In the genomic region with DNA sequence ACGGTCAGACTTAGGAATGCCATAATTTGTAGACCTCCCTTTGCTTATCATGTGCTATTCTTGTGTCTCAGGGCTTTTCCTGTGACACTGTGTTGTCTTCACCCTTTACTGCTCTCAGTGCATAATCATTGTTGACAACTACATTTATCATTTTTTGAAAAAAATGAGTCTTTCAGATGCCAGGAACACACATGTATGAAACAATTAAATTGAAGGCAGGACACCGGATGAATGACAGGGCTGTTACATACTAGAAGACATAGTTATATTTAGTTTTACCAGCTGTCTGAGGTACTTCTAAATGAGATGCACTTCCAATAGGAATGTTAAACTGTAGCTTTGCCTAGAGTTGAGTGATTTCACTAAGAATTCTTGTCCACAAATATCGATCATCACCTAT, we compare ENCODE assay signal across 38 cellular contexts.
"Had no signal": no experiment of that assay in that cellular context is flagged by ENCODE, and none has a peak within 500 bp of the region (broad histone marks: within the 10 kb centered on the region; RNA-seq: fewer than 3 reads in every experiment).

No MANE protein-coding gene starts in this region.

- H3K9me3 Mint-ChIP-seq: activated naive CD4-positive, alpha-beta T cell treated with anti-CD3 and anti-CD28 coated beads for 36 hours; activated naive CD4-positive, alpha-beta T cell treated with anti-CD3 and anti-CD28 coated beads, Interleukin-2, amount 50 U/mL, for 24 hours; activated naive CD8-positive, alpha-beta T cell treated with anti-CD3 and anti-CD28 coated beads, Interleukin-2, amount 10 ng/mL, durations not matched to agents 7 days and 5 days; brain had no signal

- H3K36me3 Mint-ChIP-seq: activated naive CD4-positive, alpha-beta T cell treated with anti-CD3 and anti-CD28 coated beads, Interleukin-2, amount 10 ng/mL, durations not matched to agents 7 days and 5 days; activated naive CD4-positive, alpha-beta T cell treated with anti-CD3 and anti-CD28 coated beads, Interleukin-2, amount 50 U/mL, for 24 hours; activated naive CD4-positive, alpha-beta T cell treated with anti-CD3 and anti-CD28 coated beads, Interleukin-2, amount 50 U/mL, for 72 hours; activated naive CD8-positive, alpha-beta T cell; activated naive CD8-positive, alpha-beta T cell treated with anti-CD3 and anti-CD28 coated beads for 36 hours; activated naive CD8-positive, alpha-beta T cell treated with anti-CD3 and anti-CD28 coated beads, Interleukin-2, amount 10 ng/mL, durations not matched to agents 7 days and 5 days; brain had no signal

- H3K27ac ChIP-seq: adrenal gland, ascending aorta, body of pancreas, brain microvascular endothelial cell, breast epithelium, cardiac muscle cell had no signal

- H3K27me3 ChIP-seq: adrenal gland, ascending aorta, body of pancreas, brain microvascular endothelial cell, breast epithelium, cardiac muscle cell had no signal

- H3K4me1 Mint-ChIP-seq: activated naive CD4-positive, alpha-beta T cell treated with anti-CD3 and anti-CD28 coated beads, Interleukin-2, amount 10 ng/mL, durations not matched to agents 7 days and 5 days; activated naive CD4-positive, alpha-beta T cell treated with anti-CD3 and anti-CD28 coated beads, Interleukin-2, amount 50 U/mL, for 24 hours; activated naive CD8-positive, alpha-beta T cell treated with anti-CD3 and anti-CD28 coated beads for 36 hours; activated naive CD8-positive, alpha-beta T cell treated with anti-CD3 and anti-CD28 coated beads, Interleukin-2, amount 10 ng/mL, durations not matched to agents 7 days and 5 days; activated naive CD8-positive, alpha-beta T cell treated with anti-CD3 and anti-CD28 coated beads, Interleukin-2, amount 50 U/mL, for 24 hours; activated T-helper 17 cell treated with anti-CD3 and anti-CD28 coated beads, Interleukin-2, amount 50 U/mL, for 72 hours; central memory CD8-positive, alpha-beta T cell had no signal

- H3K4me3 ChIP-seq: adrenal gland, ascending aorta, body of pancreas, breast epithelium, cardiac muscle cell had no signal

- H3K4me3 Mint-ChIP-seq: activated naive CD4-positive, alpha-beta T cell treated with anti-CD3 and anti-CD28 coated beads for 36 hours; activated naive CD4-positive, alpha-beta T cell treated with anti-CD3 and anti-CD28 coated beads, Interleukin-2, amount 10 ng/mL, durations not matched to agents 7 days and 5 days; activated naive CD4-positive, alpha-beta T cell treated with anti-CD3 and anti-CD28 coated beads, Interleukin-2, amount 50 U/mL, for 24 hours; activated naive CD8-positive, alpha-beta T cell; activated naive CD8-positive, alpha-beta T cell treated with anti-CD3 and anti-CD28 coated beads for 36 hours; activated naive CD8-positive, alpha-beta T cell treated with anti-CD3 and anti-CD28 coated beads, Interleukin-2, amount 10 ng/mL, durations not matched to agents 7 days and 5 days; activated naive CD8-positive, alpha-beta T cell treated with anti-CD3 and anti-CD28 coated beads, Interleukin-2, amount 50 U/mL, for 24 hours; activated T-cell treated with anti-CD3 and anti-CD28 coated beads, Interleukin-2, amount 50 U/mL, for 24 hours; activated T-cell treated with anti-CD3 and anti-CD28 coated beads, Interleukin-2, amount 50 U/mL, for 4 hours; activated T-cell treated with anti-CD3 and anti-CD28 coated beads, Interleukin-2, amount 50 U/mL, for 72 hours; activated T-helper 1 cell treated with anti-CD3 and anti-CD28 coated beads, Interleukin-12 subunit alpha, Interleukin-12 subunit beta, Interleukin-2, Interleukin-4 antibody, amounts not matched to agents 30 ng/mL and 10 ng/mL and 1 ng/mL, durations not matched to agents 14 hours and 24 hours and 36 hours; activated T-helper 17 cell treated with anti-CD3 and anti-CD28 coated beads, Interleukin-2, amount 50 U/mL, for 72 hours; brain; central memory CD8-positive, alpha-beta T cell had no signal

- DNase-seq: activated effector memory CD4-positive, alpha-beta T cell treated with anti-CD3 and anti-CD28 coated beads, Interleukin-2, amount 50 U/mL, for 16 hours; activated effector memory CD4-positive, alpha-beta T cell treated with Interleukin-2 at 50 U/mL for 16 hours; activated gamma-delta T cell; activated gamma-delta T cell treated with Interleukin-2 at 50 U/mL for 16 hours; activated naive CD4-positive, alpha-beta T cell; activated naive CD4-positive, alpha-beta T cell treated with anti-CD3 and anti-CD28 coated beads for 36 hours; activated naive CD4-positive, alpha-beta T cell treated with anti-CD3 and anti-CD28 coated beads, Interleukin-2, amount 10 ng/mL, durations not matched to agents 7 days and 5 days; activated naive CD4-positive, alpha-beta T cell treated with anti-CD3 and anti-CD28 coated beads, Interleukin-2, amount 50 U/mL, for 16 hours; activated naive CD4-positive, alpha-beta T cell treated with Interleukin-2 at 50 U/mL for 16 hours; activated naive CD8-positive, alpha-beta T cell treated with anti-CD3 and anti-CD28 coated beads for 36 hours; activated naive CD8-positive, alpha-beta T cell treated with anti-CD3 and anti-CD28 coated beads, Interleukin-2, amount 10 ng/mL, durations not matched to agents 7 days and 5 days; activated naive CD8-positive, alpha-beta T cell treated with anti-CD3 and anti-CD28 coated beads, Interleukin-2, amount 50 U/mL, for 24 hours; activated T-cell treated with anti-CD3 and anti-CD28 coated beads, Interleukin-2, amount 50 U/mL, for 1 hour; activated T-cell treated with anti-CD3 and anti-CD28 coated beads, Interleukin-2, amount 50 U/mL, for 24 hours; activated T-cell treated with anti-CD3 and anti-CD28 coated beads, Interleukin-2, amount 50 U/mL, for 4 hours; activated T-cell treated with anti-CD3 and anti-CD28 coated beads, Interleukin-2, amount 50 U/mL, for 48 hours; activated T-cell treated with anti-CD3 and anti-CD28 coated beads, Interleukin-2, amount 50 U/mL, for 72 hours; adrenal gland; amniotic stem cell; amygdala; anterior cingulate cortex; aorta; body of pancreas; brain microvascular endothelial cell; caudate nucleus; central memory CD4-positive, alpha-beta T cell; cerebellar nuclear complex had no signal

- H3K27ac Mint-ChIP-seq: activated naive CD4-positive, alpha-beta T cell treated with anti-CD3 and anti-CD28 coated beads for 36 hours; activated naive CD4-positive, alpha-beta T cell treated with anti-CD3 and anti-CD28 coated beads, Interleukin-2, amount 10 ng/mL, durations not matched to agents 7 days and 5 days; activated naive CD4-positive, alpha-beta T cell treated with anti-CD3 and anti-CD28 coated beads, Interleukin-2, amount 50 U/mL, for 24 hours; activated naive CD4-positive, alpha-beta T cell treated with anti-CD3 and anti-CD28 coated beads, Interleukin-2, amount 50 U/mL, for 72 hours; activated naive CD8-positive, alpha-beta T cell; activated naive CD8-positive, alpha-beta T cell treated with anti-CD3 and anti-CD28 coated beads for 36 hours; activated naive CD8-positive, alpha-beta T cell treated with anti-CD3 and anti-CD28 coated beads, Interleukin-2, amount 10 ng/mL, durations not matched to agents 7 days and 5 days; activated naive CD8-positive, alpha-beta T cell treated with anti-CD3 and anti-CD28 coated beads, Interleukin-2, amount 50 U/mL, for 24 hours; activated T-cell treated with anti-CD3 and anti-CD28 coated beads, Interleukin-2, amount 50 U/mL, for 24 hours; activated T-cell treated with anti-CD3 and anti-CD28 coated beads, Interleukin-2, amount 50 U/mL, for 72 hours; activated T-helper 1 cell treated with anti-CD3 and anti-CD28 coated beads, Interleukin-12 subunit alpha, Interleukin-12 subunit beta, Interleukin-2, Interleukin-4 antibody, amounts not matched to agents 30 ng/mL and 10 ng/mL and 1 ng/mL, durations not matched to agents 14 hours and 24 hours and 36 hours; activated T-helper 17 cell treated with anti-CD3 and anti-CD28 coated beads, Interleukin-2, amount 50 U/mL, for 72 hours; activated T-helper 2 cell treated with anti-CD3 and anti-CD28 coated beads, Interferon-gamma antibody, Interleukin-2, Interleukin-4, amounts not matched to agents 10 μg/mL and 5 μg/mL and 100 μg/mL, durations not matched to agents 14 hours and 24 hours and 36 hours; brain had no signal

- H3K36me3 ChIP-seq: adrenal gland, ascending aorta, brain microvascular endothelial cell, breast epithelium, cardiac muscle cell had no signal

- H3K27me3 Mint-ChIP-seq: activated naive CD4-positive, alpha-beta T cell treated with anti-CD3 and anti-CD28 coated beads, Interleukin-2, amount 10 ng/mL, durations not matched to agents 7 days and 5 days; activated naive CD4-positive, alpha-beta T cell treated with anti-CD3 and anti-CD28 coated beads, Interleukin-2, amount 50 U/mL, for 24 hours; activated naive CD8-positive, alpha-beta T cell; activated naive CD8-positive, alpha-beta T cell treated with anti-CD3 and anti-CD28 coated beads for 36 hours; activated naive CD8-positive, alpha-beta T cell treated with anti-CD3 and anti-CD28 coated beads, Interleukin-2, amount 10 ng/mL, durations not matched to agents 7 days and 5 days; activated naive CD8-positive, alpha-beta T cell treated with anti-CD3 and anti-CD28 coated beads, Interleukin-2, amount 50 U/mL, for 24 hours; activated T-cell treated with anti-CD3 and anti-CD28 coated beads, Interleukin-2, amount 50 U/mL, for 24 hours; activated T-helper 17 cell treated with anti-CD3 and anti-CD28 coated beads, Interleukin-2, amount 50 U/mL, for 72 hours; central memory CD8-positive, alpha-beta T cell had no signal

- H3K9me3 ChIP-seq: adrenal gland, ascending aorta, body of pancreas, breast epithelium had no signal
